ENCODE assay signal across 1 cellular context in the genomic region with DNA sequence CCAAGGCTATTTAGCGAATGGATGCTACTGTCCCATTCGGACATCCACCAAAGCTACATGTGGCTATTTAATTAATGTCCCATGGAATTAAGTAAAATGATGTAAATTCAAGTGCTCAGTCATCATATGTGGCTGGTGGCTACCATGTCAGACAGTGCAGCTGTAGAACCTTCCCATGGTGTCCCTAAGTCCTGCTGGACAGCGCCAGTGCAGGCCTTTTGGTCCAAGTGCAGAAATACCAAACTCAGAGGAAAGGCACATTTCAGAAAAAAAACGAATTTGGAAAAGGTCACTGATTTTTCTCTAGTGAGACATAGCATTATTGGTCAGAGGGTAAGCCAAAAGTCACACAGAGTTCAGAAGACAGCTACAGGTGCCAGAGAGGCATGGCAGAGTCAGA.
TF ChIP-seq lines count a peak whose summit lies in the region.

No MANE protein-coding gene starts in this region.

TF ChIP-seq in GM23338, 12 proteins besides CTCF, POLR2A, EP300 and RAD21 (continued from another document):
- peak; percentile 17 for TF ChIP-seq REST (IDR thresholded peaks at IDR 0.05; ENCODE audit: unreplicated experiment)
